In the genomic region with DNA sequence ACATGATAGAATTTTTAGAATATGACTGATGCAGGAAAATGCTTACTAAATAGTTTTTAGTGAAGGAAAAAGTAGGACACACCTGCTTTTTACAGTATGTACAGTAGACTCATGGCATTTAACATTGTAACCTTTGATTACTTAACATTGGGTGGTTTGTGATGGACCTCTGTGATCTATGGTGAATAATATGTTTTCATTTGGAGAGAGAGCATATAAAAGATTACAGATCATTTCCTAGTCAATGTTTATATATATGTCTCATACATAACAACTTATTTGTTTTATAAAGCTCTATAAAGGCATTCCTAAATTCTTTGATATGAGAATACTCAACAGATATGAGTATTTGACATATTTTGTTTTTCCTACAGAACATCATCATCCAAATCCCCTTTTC, we compare ENCODE assay signal across 21 cellular contexts.
DNase-seq lines count a peak whose midpoint lies in the region; ATAC-seq, FAIRE-seq and TF ChIP-seq lines count a peak whose summit lies in the region.
"Had no signal": no experiment of that assay in that cellular context is flagged by ENCODE, and none has a peak within 500 bp of the region (broad histone marks: within the 10 kb centered on the region; RNA-seq: fewer than 3 reads in every experiment).

No MANE protein-coding gene starts in this region.

- TF ChIP-seq CTCF in mammary epithelial cell (conservative IDR thresholded peaks at IDR 0.05 in 1 of 2, IDR thresholded peaks at IDR 0.05 in 1 of 2; ENCODE audit: extremely low read depth in 1 of 2, insufficient read depth in 1 of 2, low read depth in 1 of 2, low read length in 2 of 2) (no peak), breast epithelium (IDR thresholded peaks at IDR 0.05) (no peak), SK-N-SH (IDR thresholded peaks at IDR 0.05) (no peak), heart left ventricle (IDR thresholded peaks at IDR 0.05) (no peak), D721Med (IDR thresholded peaks at IDR 0.05; ENCODE audit: insufficient read depth, missing control alignments) (no peak)

- peaks cover 16% of the 10 kb centered on the region for H3F3A ChIP-seq in SK-N-SH (replicated peaks; ENCODE audit: insufficient read depth)

- H3K9me3 ChIP-seq in mammary epithelial cell (replicated peaks; ENCODE audit: insufficient read depth, low read length) (no peaks in the 10 kb centered on the region), breast epithelium (peaks cover 6 to 31% of the 10 kb centered on the region in 2 donors), SK-N-SH (no peaks in the 10 kb centered on the region), heart left ventricle (peaks cover 0 to 25% (median 10%) of the 10 kb centered on the region in 12 donors)

- H3K9ac ChIP-seq in mammary epithelial cell (ENCODE audit: insufficient read depth, low read length) (no peak overlapping the region), SK-N-SH (peak overlapping the region; percentile 64; the same call in 1 of the 2 replicates)

- ATAC-seq in HG02938 (IDR thresholded peaks at IDR 0.05; ENCODE audit: unreplicated experiment), result no peak
- no peak for ATAC-seq in heart left ventricle
- ATAC-seq in GM18858 (IDR thresholded peaks at IDR 0.05; ENCODE audit: unreplicated experiment), result no peak

- in situ Hi-C loops in mammary epithelial cell (cut with MboI; ENCODE audit: low sequenced_read_pairs in 2 of 2), result no loop called here

- H3K4me2 ChIP-seq in mammary epithelial cell (ENCODE audit: insufficient read depth, low read depth, low read length) (no peak overlapping the region), SK-N-SH (peak overlapping the region; percentile 77)

- H3K9me2 ChIP-seq in SK-N-SH, result no peaks in the 10 kb centered on the region

- H2AFZ ChIP-seq in mammary epithelial cell (ENCODE audit: low read depth, low read length), result no peak overlapping the region
- peak overlapping the region; percentile 79; the same call in 1 of the 2 replicates for H2AFZ ChIP-seq in SK-N-SH (ENCODE audit: low read depth)

- intact Hi-C loops in mammary epithelial cell (cut with micrococcal nuclease), result no loop called here
- intact Hi-C loops in breast epithelium (cut with DNase I; ENCODE audit: low total_unique reads), result no loop called here
- intact Hi-C loops in heart left ventricle (cut with DNase I), result no loop called here

- H3K4me1 ChIP-seq in mammary epithelial cell (ENCODE audit: insufficient read depth, low read length) (peaks cover 10% of the 10 kb centered on the region), breast epithelium (no peaks in the 10 kb centered on the region), SK-N-SH (ENCODE audit: control insufficient read depth in 1 of 2, insufficient read depth in 2 of 2, low read depth in 1 of 2, low read length in 1 of 2) (no peaks in the 10 kb centered on the region), heart left ventricle (no peaks in the 10 kb centered on the region)
- H3K4me1 ChIP-seq: foreskin keratinocyte had no signal

- no peaks in the 10 kb centered on the region for H4K20me1 ChIP-seq in mammary epithelial cell (ENCODE audit: insufficient read depth, low read length)
- no peaks in the 10 kb centered on the region for H4K20me1 ChIP-seq in SK-N-SH (ENCODE audit: insufficient read depth)

- H3K79me2 ChIP-seq in mammary epithelial cell (ENCODE audit: insufficient read depth, low read length) (no peaks in the 10 kb centered on the region), SK-N-SH (ENCODE audit: insufficient read depth) (no peaks in the 10 kb centered on the region)

- no peak overlapping the region for H3K4me3 ChIP-seq in mammary epithelial cell (replicated peaks in 1 of 3; ENCODE audit: insufficient read depth in 1 of 3, low read depth in 2 of 3, low read length in 3 of 3)
- no peak overlapping the region for H3K4me3 ChIP-seq in breast epithelium
- H3K4me3 ChIP-seq in SK-N-SH (ENCODE audit: low read depth in 2 of 2, low read length in 1 of 2), result 0 out of 4 replicates have a peak overlapping the region, but pooled peaks of 1 of the 2 experiments have one; percentile 39
- H3K4me3 ChIP-seq in heart left ventricle, result no peak overlapping the region

- no peak for TF ChIP-seq RAD21 in SK-N-SH (IDR thresholded peaks at IDR 0.05; ENCODE audit: low read length)

- TF ChIP-seq POLR2A in breast epithelium (IDR thresholded peaks at IDR 0.05), result no peak
- no peak for TF ChIP-seq POLR2A in heart left ventricle (IDR thresholded peaks at IDR 0.05)

- H3K36me3 ChIP-seq in mammary epithelial cell (ENCODE audit: insufficient read depth, low read length) (no peaks in the 10 kb centered on the region), breast epithelium (no peaks in the 10 kb centered on the region), SK-N-SH (replicated peaks in 1 of 2; ENCODE audit: control insufficient read depth in 1 of 2, insufficient read depth in 2 of 2, low read length in 1 of 2) (no peaks in the 10 kb centered on the region), heart left ventricle (no peaks in the 10 kb centered on the region)

- DNase-seq in mammary epithelial cell, result peak; percentile 37
- no peak for DNase-seq in breast epithelium (ENCODE audit: low spot score in 2 of 2)
- no peak for DNase-seq in SK-N-SH
- DNase-seq in glomerular visceral epithelial cell (ENCODE audit: extremely low spot score), result peak; percentile 10
- no peak for DNase-seq in heart left ventricle
- no peak for DNase-seq in D721Med (ENCODE audit: insufficient read length, low spot score)
- DNase-seq: activated naive CD4-positive, alpha-beta T cell treated with anti-CD3 and anti-CD28 coated beads for 36 hours; aorta; KBM-7; left cardiac atrium; NCI-H1048; NCI-H2029 treated with DMSO at 0.1 percent for 48 hours; NCI-H510A; posterior cingulate gyrus; Right ventricle myocardium superior; T-helper 1 cell had no signal

- TF ChIP-seq EP300 in SK-N-SH (IDR thresholded peaks at IDR 0.05; ENCODE audit: borderline replicate concordance in 1 of 2, low read depth in 1 of 2, low read length in 1 of 2), result no peak

- H3K27ac ChIP-seq in mammary epithelial cell (ENCODE audit: insufficient read depth, low read depth, low read length) (no peak overlapping the region), breast epithelium (no peak overlapping the region), SK-N-SH (ENCODE audit: low read depth in 2 of 2, low read length in 1 of 2) (peak overlapping the region in 1 of 2 experiments; percentile 97; a peak in 2 of 4 replicates), heart left ventricle (no peak overlapping the region)
- H3K27ac ChIP-seq: C4-2B, foreskin keratinocyte had no signal

- no peaks in the 10 kb centered on the region for H3K27me3 ChIP-seq in mammary epithelial cell (ENCODE audit: insufficient read depth, low read length)
- H3K27me3 ChIP-seq in breast epithelium, result no peaks in the 10 kb centered on the region
- H3K27me3 ChIP-seq in SK-N-SH (ENCODE audit: insufficient read depth), result no peaks in the 10 kb centered on the region
- H3K27me3 ChIP-seq in heart left ventricle, result no peaks in the 10 kb centered on the region
- H3K27me3 ChIP-seq: foreskin keratinocyte had no signal

- POLR2A ChIA-PET in SK-N-SH (lab: Yijun Ruan, JAX), result no interaction called here

- FAIRE-seq in D721Med (lab: Jason Lieb, UNC), result no peak
- FAIRE-seq: endometrium had no signal

- CTCF ChIA-PET in mammary epithelial cell (lab: Charles Lee; ENCODE audit: low non-redundant PET) (no interaction called here), SK-N-SH (lab: Yijun Ruan, JAX) (interaction anchor here (1.1 to 1.4 kb wide), 2 partner anchors 12 to 21 kb away, joined by 3 to 5 read pairs; no protein-coding TSS in a partner anchor)

- dilution Hi-C loops in mammary epithelial cell (cut with HindIII; ENCODE audit: low sequenced_read_pairs), result no loop called here

- BruUV-seq in mammary epithelial cell (replicated peaks; lab: Mats Ljungman, UMichigan), result no TSS peak

TF ChIP-seq in SK-N-SH, 30 proteins besides CTCF, POLR2A, EP300 and RAD21:
- TF ChIP-seq EZH2phosphoT487 (IDR thresholded peaks at IDR 0.05; ENCODE audit: borderline replicate concordance, low read depth) (no peak), YY1 (IDR thresholded peaks at IDR 0.05; ENCODE audit: low read depth) (no peak)
- TF ChIP-seq, protein P1, sequence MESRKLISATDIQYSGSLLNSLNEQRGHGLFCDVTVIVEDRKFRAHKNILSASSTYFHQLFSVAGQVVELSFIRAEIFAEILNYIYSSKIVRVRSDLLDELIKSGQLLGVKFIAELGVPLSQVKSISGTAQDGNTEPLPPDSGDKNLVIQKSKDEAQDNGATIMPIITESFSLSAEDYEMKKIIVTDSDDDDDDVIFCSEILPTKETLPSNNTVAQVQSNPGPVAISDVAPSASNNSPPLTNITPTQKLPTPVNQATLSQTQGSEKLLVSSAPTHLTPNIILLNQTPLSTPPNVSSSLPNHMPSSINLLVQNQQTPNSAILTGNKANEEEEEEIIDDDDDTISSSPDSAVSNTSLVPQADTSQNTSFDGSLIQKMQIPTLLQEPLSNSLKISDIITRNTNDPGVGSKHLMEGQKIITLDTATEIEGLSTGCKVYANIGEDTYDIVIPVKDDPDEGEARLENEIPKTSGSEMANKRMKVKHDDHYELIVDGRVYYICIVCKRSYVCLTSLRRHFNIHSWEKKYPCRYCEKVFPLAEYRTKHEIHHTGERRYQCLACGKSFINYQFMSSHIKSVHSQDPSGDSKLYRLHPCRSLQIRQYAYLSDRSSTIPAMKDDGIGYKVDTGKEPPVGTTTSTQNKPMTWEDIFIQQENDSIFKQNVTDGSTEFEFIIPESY (IDR thresholded peaks at IDR 0.05; ENCODE audit: borderline replicate concordance, low read depth), result no peak
TF ChIP-seq in SK-N-SH: peak in this region for 0.

Comparison
In these comparisons a context has a peak if more than half of its experiments do, and no peak if none do; other contexts are left out.
1. DNase-seq: peak in mammary epithelial cell (single experiment) and glomerular visceral epithelial cell (single experiment); none in breast epithelium (0 of 2), SK-N-SH (single experiment), heart left ventricle (0 of 5) and D721Med (single experiment).